ENCODE assay signal across 33 cellular contexts in genomic region chr12:121464331-121464730, GRCh38.
A peak's percentile ranks its signal among the peaks of the same experiment; 100 is the strongest.
DNase-seq lines count a peak whose midpoint lies in the region; ATAC-seq, FAIRE-seq and TF ChIP-seq lines count a peak whose summit lies in the region.
"Had no signal": no experiment of that assay in that cellular context is flagged by ENCODE, and none has a peak within 500 bp of the region (broad histone marks: within the 10 kb centered on the region; RNA-seq: fewer than 3 reads in every experiment).

No MANE protein-coding gene starts in this region.

- H3K4me3 ChIP-seq in HepG2 (replicated peaks in 1 of 3; ENCODE audit: insufficient read depth in 1 of 3, low read depth in 2 of 3, low read length in 3 of 3) (no peak overlapping the region), right lobe of liver (no peak overlapping the region)
- H3K4me3 ChIP-seq: esophagus muscularis mucosa, right atrium auricular region, smooth muscle cell, stomach, thyroid gland had no signal

- WGBS in HepG2 (ENCODE audit: low lambda C conversion rate) = 99% methylated on average over 9 of the region's 13 CpGs
- 96% methylated on average over 5 of the region's 13 CpGs for WGBS in right lobe of liver (ENCODE audit: insufficient coverage, low coverage, low lambda C conversion rate, missing lambda C conversion rate)

- no peak overlapping the region for H3K27ac ChIP-seq in HepG2 (ENCODE audit: extremely low read length, insufficient read depth, low read length)
- H3K27ac ChIP-seq in right lobe of liver = no peak overlapping the region
- H3K27ac ChIP-seq: esophagus muscularis mucosa, right atrium auricular region, stomach, thyroid gland had no signal

- POLR2A ChIA-PET in HepG2 (lab: Yijun Ruan, JAX) = no interaction called here

- no peak overlapping the region; the same call in 1 of the 2 replicates for H3K4me2 ChIP-seq in HepG2 (ENCODE audit: low read depth, low read length)
- H3K4me2 ChIP-seq: smooth muscle cell had no signal

- H3K27ac Mint-ChIP-seq in IgD-negative memory B cell (peak overlapping the region in 1 of 3 donors; percentile 85), memory B cell (no peak overlapping the region)
- H3K27ac Mint-ChIP-seq in stimulated activated memory B cell treated with anti-CD40 and anti-IgM and Interleukin-4, amounts not matched to agents 10 μg/mL and 1 μg/mL and 100 μg/mL, for 72 hours = peak overlapping the region; percentile 40
- H3K27ac Mint-ChIP-seq: activated CD8-positive, alpha-beta memory T cell treated with anti-CD3 and anti-CD28 coated beads, Interleukin-2, amount 10 ng/mL, durations not matched to agents 7 days and 5 days; activated T-cell treated with anti-CD3 and anti-CD28 coated beads, Interleukin-2, amount 50 U/mL, for 72 hours had no signal

- BruUV-seq in HepG2 (replicated peaks; lab: Mats Ljungman, UMichigan) = no TSS peak

- no peak for TF ChIP-seq RAD21 in HepG2 (CRISPR knock-in tag; IDR thresholded peaks at IDR 0.05)

- H3K79me2 ChIP-seq in HepG2 (ENCODE audit: insufficient read depth, low read length) = peaks cover 45% of the 10 kb centered on the region

- CTCF ChIA-PET in HepG2 (lab: Yijun Ruan, JAX; ENCODE audit: low intra/inter-chr PET ratio, low total read pairs) = no interaction called here

- H3K4me1 ChIP-seq in HepG2 (ENCODE audit: insufficient read depth, low read length) = peaks cover 34% of the 10 kb centered on the region
- H3K4me1 ChIP-seq in right lobe of liver = peaks cover 0 to 5% (median 3%) of the 10 kb centered on the region in 4 donors

- TF ChIP-seq POLR2A in HepG2 (IDR thresholded peaks at IDR 0.05; ENCODE audit: insufficient read depth in 1 of 2, low read depth in 2 of 2, low read length in 2 of 2) (no peak), right lobe of liver (IDR thresholded peaks at IDR 0.05) (no peak)

- H3K27me3 ChIP-seq in HepG2 (ENCODE audit: control insufficient read depth in 1 of 2, insufficient read depth in 2 of 2, low read length in 2 of 2) (no peaks in the 10 kb centered on the region), right lobe of liver (no peaks in the 10 kb centered on the region)
- H3K27me3 ChIP-seq: BE2C, esophagus muscularis mucosa, right atrium auricular region, stomach, thyroid gland had no signal

- no peak for TF ChIP-seq EP300 in HepG2 (IDR thresholded peaks at IDR 0.05; ENCODE audit: low read depth in 2 of 2, low read length in 2 of 2)
- no peak for TF ChIP-seq EP300 in HepG2 (CRISPR knock-in tag; IDR thresholded peaks at IDR 0.05; ENCODE audit: borderline replicate concordance)

- DNase-seq in HepG2 (ENCODE audit: low spot score) (no peak), right lobe of liver (no peak), memory B cell (ENCODE audit: low spot score in 2 of 2) (no peak), AML-193 (lab: John Stamatoyannopoulos, UW) (no peak)
- DNase-seq in stimulated activated CD4-positive, alpha-beta T cell treated with anti-CD3 and anti-CD28 coated beads, Interleukin-4, amount 100 ng/mL, for 24 hours = no peak
- DNase-seq: activated CD4-positive, alpha-beta T cell treated with anti-CD3 and anti-CD28 coated beads for 48 hours; activated CD8-positive, alpha-beta memory T cell treated with anti-CD3 and anti-CD28 coated beads, Interleukin-2, amount 10 ng/mL, durations not matched to agents 7 days and 5 days; activated T-cell treated with anti-CD3 and anti-CD28 coated beads, Interleukin-2, amount 50 U/mL, for 72 hours; BE2C; cerebellar nuclear complex; COR-L47; DMS53; foreskin fibroblast; kidney glomerular epithelial cell; midbrain; naive thymus-derived CD8-positive, alpha-beta T cell; NCI-H146; NCI-H2107; NCI-H345; NCI-H69; Right ventricle myocardium superior; stomach; T-helper 9 cell; thyroid gland had no signal

- no peak overlapping the region for H2AFZ ChIP-seq in HepG2 (ENCODE audit: low read length)

- H3K4me3 Mint-ChIP-seq in IgD-negative memory B cell (peak overlapping the region in 3 of 4 donors; percentile 37 to 97 (median 50)), memory B cell (peak overlapping the region; percentile 24)
- no peak overlapping the region for H3K4me3 Mint-ChIP-seq in stimulated activated memory B cell treated with anti-CD40 and anti-IgM and Interleukin-4, amounts not matched to agents 10 μg/mL and 1 μg/mL and 100 μg/mL, for 72 hours

- TF ChIP-seq CTCF in HepG2 (CRISPR knock-in tag; IDR thresholded peaks at IDR 0.05) = no peak
- TF ChIP-seq CTCF in right lobe of liver (IDR thresholded peaks at IDR 0.05) = no peak

- H3K4me1 Mint-ChIP-seq in IgD-negative memory B cell = peaks cover 21 to 46% (median 44%) of the 10 kb centered on the region in 3 donors
- H3K4me1 Mint-ChIP-seq in memory B cell = peaks cover 40% of the 10 kb centered on the region
- H3K4me1 Mint-ChIP-seq in stimulated activated memory B cell treated with anti-CD40 and anti-IgM and Interleukin-4, amounts not matched to agents 10 μg/mL and 1 μg/mL and 100 μg/mL, for 72 hours = peaks cover 52% of the 10 kb centered on the region

- H3K9me3 Mint-ChIP-seq in IgD-negative memory B cell (no peaks in the 10 kb centered on the region), memory B cell (no peaks in the 10 kb centered on the region)
- H3K9me3 Mint-ChIP-seq in stimulated activated memory B cell treated with anti-CD40 and anti-IgM and Interleukin-4, amounts not matched to agents 10 μg/mL and 1 μg/mL and 100 μg/mL, for 72 hours = no peaks in the 10 kb centered on the region
- H3K9me3 Mint-ChIP-seq: activated T-cell treated with anti-CD3 and anti-CD28 coated beads, Interleukin-2, amount 50 U/mL, for 72 hours; naive thymus-derived CD8-positive, alpha-beta T cell had no signal

- intact Hi-C loops in HepG2 (cut with micrococcal nuclease; ENCODE audit: unreplicated experiment) = no loop called here
- intact Hi-C loops in right lobe of liver (cut with DNase I) = no loop called here

- H3K9me3 ChIP-seq in HepG2 (ENCODE audit: low read length) = no peaks in the 10 kb centered on the region
- no peaks in the 10 kb centered on the region for H3K9me3 ChIP-seq in right lobe of liver
- H3K9me3 ChIP-seq: BE2C, esophagus muscularis mucosa, right atrium auricular region, stomach, thyroid gland had no signal

- in situ Hi-C loops in HepG2 (cut with HindIII; ENCODE audit: extremely low pct_ligation_motif_present, low pct_unique_long_range_greater_than_20kb) = no loop called here

- H3K36me3 ChIP-seq in HepG2 (replicated peaks in 1 of 2; ENCODE audit: control insufficient read depth in 1 of 2, insufficient read depth in 2 of 2, low read length in 2 of 2) = peaks cover 4 to 7% of the 10 kb centered on the region in 2 experiments; a peak in 2 of 5 replicates
- H3K36me3 ChIP-seq in right lobe of liver = no peaks in the 10 kb centered on the region
- H3K36me3 ChIP-seq: BE2C, esophagus muscularis mucosa, right atrium auricular region, thyroid gland had no signal

- H3K36me3 Mint-ChIP-seq in IgD-negative memory B cell = peaks cover 2% of the 10 kb centered on the region
- H3K36me3 Mint-ChIP-seq in memory B cell = peaks cover 4% of the 10 kb centered on the region
- peaks cover 9% of the 10 kb centered on the region for H3K36me3 Mint-ChIP-seq in stimulated activated memory B cell treated with anti-CD40 and anti-IgM and Interleukin-4, amounts not matched to agents 10 μg/mL and 1 μg/mL and 100 μg/mL, for 72 hours
- H3K36me3 Mint-ChIP-seq: naive thymus-derived CD8-positive, alpha-beta T cell had no signal

- ATAC-seq in HepG2 (no peak), right lobe of liver (no peak), memory B cell (ENCODE audit: low read depth) (no peak), HG02623 (IDR thresholded peaks at IDR 0.05; ENCODE audit: unreplicated experiment) (no peak)
- ATAC-seq in stimulated activated memory B cell treated with anti-CD40 and anti-IgM and Interleukin-4, amounts not matched to agents 10 μg/mL and 1 μg/mL and 100 μg/mL, for 72 hours = no peak
- ATAC-seq: activated CD8-positive, alpha-beta memory T cell treated with anti-CD3 and anti-CD28 coated beads, Interleukin-2, amount 10 ng/mL, durations not matched to agents 7 days and 5 days; activated T-cell treated with anti-CD3 and anti-CD28 coated beads, Interleukin-2, amount 50 U/mL, for 72 hours; HCT116; naive thymus-derived CD8-positive, alpha-beta T cell; Panc1 had no signal

- H4K20me1 ChIP-seq in HepG2 (ENCODE audit: insufficient read depth, low read length) = peaks cover 12% of the 10 kb centered on the region

- no peak overlapping the region for H3K9ac ChIP-seq in HepG2 (ENCODE audit: insufficient read depth, low read depth, low read length)

- FAIRE-seq in HepG2 (lab: Jason Lieb, UNC) = no peak
- FAIRE-seq: endometrium had no signal

- H3K27me3 Mint-ChIP-seq in IgD-negative memory B cell = no peaks in the 10 kb centered on the region
- no peaks in the 10 kb centered on the region for H3K27me3 Mint-ChIP-seq in memory B cell
- no peaks in the 10 kb centered on the region for H3K27me3 Mint-ChIP-seq in stimulated activated memory B cell treated with anti-CD40 and anti-IgM and Interleukin-4, amounts not matched to agents 10 μg/mL and 1 μg/mL and 100 μg/mL, for 72 hours
- H3K27me3 Mint-ChIP-seq: activated CD8-positive, alpha-beta memory T cell treated with anti-CD3 and anti-CD28 coated beads, Interleukin-2, amount 10 ng/mL, durations not matched to agents 7 days and 5 days; naive thymus-derived CD8-positive, alpha-beta T cell had no signal

TF ChIP-seq in HepG2, 621 proteins besides CTCF, POLR2A, EP300 and RAD21 (continues in another document):
- TF ChIP-seq, protein P1, sequence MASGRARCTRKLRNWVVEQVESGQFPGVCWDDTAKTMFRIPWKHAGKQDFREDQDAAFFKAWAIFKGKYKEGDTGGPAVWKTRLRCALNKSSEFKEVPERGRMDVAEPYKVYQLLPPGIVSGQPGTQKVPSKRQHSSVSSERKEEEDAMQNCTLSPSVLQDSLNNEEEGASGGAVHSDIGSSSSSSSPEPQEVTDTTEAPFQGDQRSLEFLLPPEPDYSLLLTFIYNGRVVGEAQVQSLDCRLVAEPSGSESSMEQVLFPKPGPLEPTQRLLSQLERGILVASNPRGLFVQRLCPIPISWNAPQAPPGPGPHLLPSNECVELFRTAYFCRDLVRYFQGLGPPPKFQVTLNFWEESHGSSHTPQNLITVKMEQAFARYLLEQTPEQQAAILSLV (CRISPR knock-in tag; IDR thresholded peaks at IDR 0.05; ENCODE audit: borderline replicate concordance) = no peak
